19 cellular contexts compared by ENCODE assay signal in genomic region chr11:76794371-76795284, GRCh38. TPM values are rescaled to one million over a fixed set of nuclear protein-coding genes. Genes with fewer than 3 reads are reported as not detected.
DNase-seq lines count a peak whose midpoint lies in the region; ATAC-seq and TF ChIP-seq lines count a peak whose summit lies in the region.
"Had no signal": no experiment of that assay in that cellular context is flagged by ENCODE, and none has a peak within 500 bp of the region (broad histone marks: within the 10 kb centered on the region; RNA-seq: fewer than 3 reads in every experiment).

No MANE protein-coding gene starts in this region.

- TF ChIP-seq CTCF in natural killer cell (IDR thresholded peaks at IDR 0.05) (no peak), endothelial cell (IDR thresholded peaks at IDR 0.05; ENCODE audit: unreplicated experiment) (no peak)

- no peak overlapping the region for H3K4me3 ChIP-seq in trophoblast cell (ENCODE audit: low read depth, low read length)
- H3K4me3 ChIP-seq: body of pancreas, GM12878, lower lobe of right lung, upper lobe of right lung had no signal

- H2AFZ ChIP-seq in trophoblast cell (ENCODE audit: insufficient read depth, low read length, poor library complexity) = no peak overlapping the region

- no peak overlapping the region for H3K4me2 ChIP-seq in trophoblast cell (ENCODE audit: low read length)

- peaks cover 3 to 9% of the 10 kb centered on the region in 2 donors for H3K27me3 Mint-ChIP-seq in natural killer cell (ENCODE audit: low read depth in 2 of 2)
- no peaks in the 10 kb centered on the region for H3K27me3 Mint-ChIP-seq in natural killer cell treated with Interleukin-12 subunit alpha and Interleukin-12 subunit beta and Interleukin-15 and Interleukin-18, amount 100 ng/mL, for 72 hours
- H3K27me3 Mint-ChIP-seq in endothelial cell (ENCODE audit: unreplicated experiment) = peaks cover 6% of the 10 kb centered on the region
- H3K27me3 Mint-ChIP-seq: T-helper 17 cell had no signal

- no peak overlapping the region for H3K4me3 Mint-ChIP-seq in natural killer cell
- no peak overlapping the region for H3K4me3 Mint-ChIP-seq in natural killer cell treated with Interleukin-12 subunit alpha and Interleukin-12 subunit beta and Interleukin-15 and Interleukin-18, amount 100 ng/mL, for 72 hours
- peak overlapping the region; percentile 37 for H3K4me3 Mint-ChIP-seq in endothelial cell (ENCODE audit: unreplicated experiment)
- H3K4me3 Mint-ChIP-seq: activated naive CD4-positive, alpha-beta T cell treated with anti-CD3 and anti-CD28 coated beads, Interleukin-2, amount 10 ng/mL, durations not matched to agents 7 days and 5 days; nephron; T-helper 17 cell had no signal

- H3K36me3 Mint-ChIP-seq in natural killer cell (no peaks in the 10 kb centered on the region), endothelial cell (ENCODE audit: low read depth, unreplicated experiment) (peaks cover 29% of the 10 kb centered on the region)
- no peaks in the 10 kb centered on the region for H3K36me3 Mint-ChIP-seq in natural killer cell treated with Interleukin-12 subunit alpha and Interleukin-12 subunit beta and Interleukin-15 and Interleukin-18, amount 100 ng/mL, for 72 hours
- H3K36me3 Mint-ChIP-seq: activated naive CD4-positive, alpha-beta T cell treated with anti-CD3 and anti-CD28 coated beads, Interleukin-2, amount 10 ng/mL, durations not matched to agents 7 days and 5 days had no signal

- no CpG with 5 or more reads among the region's 12 CpGs for WGBS in trophoblast cell (ENCODE audit: extremely low coverage, insufficient coverage, insufficient read length)

- H3K27ac Mint-ChIP-seq in natural killer cell (no peak overlapping the region), endothelial cell (ENCODE audit: unreplicated experiment) (no peak overlapping the region)
- no peak overlapping the region for H3K27ac Mint-ChIP-seq in natural killer cell treated with Interleukin-12 subunit alpha and Interleukin-12 subunit beta and Interleukin-15 and Interleukin-18, amount 100 ng/mL, for 72 hours
- H3K27ac Mint-ChIP-seq: activated naive CD4-positive, alpha-beta T cell treated with anti-CD3 and anti-CD28 coated beads, Interleukin-2, amount 10 ng/mL, durations not matched to agents 7 days and 5 days; T-helper 17 cell had no signal

- no peaks in the 10 kb centered on the region for H3K79me1 ChIP-seq in trophoblast cell (ENCODE audit: low read length)

- peaks cover 22 to 32% of the 10 kb centered on the region in 2 experiments for H3K36me3 ChIP-seq in trophoblast cell (ENCODE audit: control insufficient read depth in 1 of 2, insufficient read depth in 2 of 2, low read length in 2 of 2)

- H3K14ac ChIP-seq in trophoblast cell (ENCODE audit: low read length) = no peak overlapping the region

- H3K23ac ChIP-seq in trophoblast cell (ENCODE audit: low read length) = no peak overlapping the region

- peaks cover 0 to 13% of the 10 kb centered on the region in 2 donors for H3K4me1 Mint-ChIP-seq in natural killer cell
- no peaks in the 10 kb centered on the region for H3K4me1 Mint-ChIP-seq in natural killer cell treated with Interleukin-12 subunit alpha and Interleukin-12 subunit beta and Interleukin-15 and Interleukin-18, amount 100 ng/mL, for 72 hours (ENCODE audit: low read depth in 2 of 2)
- H3K4me1 Mint-ChIP-seq in endothelial cell (ENCODE audit: unreplicated experiment) = peaks cover 7% of the 10 kb centered on the region

- peaks cover 6% of the 10 kb centered on the region for H3K9me3 ChIP-seq in trophoblast cell (ENCODE audit: insufficient read depth, low read depth, low read length)
- H3K9me3 ChIP-seq: body of pancreas, lower lobe of right lung, upper lobe of right lung had no signal

- no peak overlapping the region for H4K8ac ChIP-seq in trophoblast cell (ENCODE audit: low read depth, low read length)

- H3K4me1 ChIP-seq in trophoblast cell (ENCODE audit: control insufficient read depth in 1 of 2, insufficient read depth in 2 of 2, low read length in 2 of 2) = peaks cover 6 to 18% of the 10 kb centered on the region in 2 experiments

- peak overlapping the region; percentile 3 for H3K18ac ChIP-seq in trophoblast cell (ENCODE audit: low read length)

- no peak overlapping the region for H3K9ac ChIP-seq in trophoblast cell (ENCODE audit: low read length)

- TF ChIP-seq POLR2A in erythroblast (IDR thresholded peaks at IDR 0.05; ENCODE audit: low read length) = no peak

- H3K9me3 Mint-ChIP-seq in natural killer cell = no peaks in the 10 kb centered on the region
- no peaks in the 10 kb centered on the region for H3K9me3 Mint-ChIP-seq in natural killer cell treated with Interleukin-12 subunit alpha and Interleukin-12 subunit beta and Interleukin-15 and Interleukin-18, amount 100 ng/mL, for 72 hours
- H3K9me3 Mint-ChIP-seq in endothelial cell (ENCODE audit: unreplicated experiment) = peaks cover 4% of the 10 kb centered on the region

- DNase-seq in natural killer cell = peak; percentile 13
- DNase-seq in natural killer cell treated with Interleukin-12 subunit alpha and Interleukin-12 subunit beta and Interleukin-15 and Interleukin-18, amount 100 ng/mL, for 72 hours (ENCODE audit: low spot score) = no peak
- DNase-seq in endothelial cell (ENCODE audit: low spot score) = no peak
- DNase-seq in trophoblast cell = no peak
- DNase-seq in erythroblast (lab: John Stamatoyannopoulos, UW) = no peak
- DNase-seq in stimulated activated CD4-positive, alpha-beta T cell treated with anti-CD3 and anti-CD28 coated beads, Interleukin-4, amount 100 ng/mL, for 4 hours = no peak
- DNase-seq in activated T-cell treated with anti-CD3 and anti-CD28 coated beads, Interleukin-2, amount 50 U/mL, for 48 hours = no peak
- DNase-seq: activated naive CD4-positive, alpha-beta T cell treated with anti-CD3 and anti-CD28 coated beads, Interleukin-2, amount 10 ng/mL, durations not matched to agents 7 days and 5 days; body of pancreas; COR-L47; lower lobe of right lung; NK-92 treated with Interleukin-12 subunit alpha and Interleukin-12 subunit beta, amount 100 ng/mL, for 24 hours; SHP77; T-helper 17 cell; upper lobe of right lung had no signal

- peaks cover 10% of the 10 kb centered on the region for H3K79me2 ChIP-seq in trophoblast cell (ENCODE audit: control insufficient read depth, insufficient read depth, low read length, poor library complexity)

- no peak overlapping the region for H4K91ac ChIP-seq in trophoblast cell (ENCODE audit: low read depth, low read length)

- H3K27me3 ChIP-seq in trophoblast cell (ENCODE audit: insufficient read depth, low read length) = no peaks in the 10 kb centered on the region
- H3K27me3 ChIP-seq: body of pancreas, upper lobe of right lung had no signal

- H2AK5ac ChIP-seq in trophoblast cell (ENCODE audit: low read length) = no peak overlapping the region

- intact Hi-C loops in natural killer cell (cut with micrococcal nuclease) = no loop called here

- no peak overlapping the region for H4K12ac ChIP-seq in trophoblast cell (ENCODE audit: low read depth, low read length)

- H3K27ac ChIP-seq in trophoblast cell (ENCODE audit: low read depth, low read length) = no peak overlapping the region
- H3K27ac ChIP-seq: body of pancreas, lower lobe of right lung, upper lobe of right lung had no signal

- H2BK120ac ChIP-seq in trophoblast cell (ENCODE audit: insufficient read depth, low read length, poor library complexity) = no peak overlapping the region

- ATAC-seq in natural killer cell (no peak), GM18502 (IDR thresholded peaks at IDR 0.05; ENCODE audit: poor library complexity, unreplicated experiment) (no peak)
- no peak for ATAC-seq in natural killer cell treated with Interleukin-12 subunit alpha and Interleukin-12 subunit beta and Interleukin-15 and Interleukin-18, amount 100 ng/mL, for 72 hours
- ATAC-seq: activated CD4-positive, CD25-positive, alpha-beta regulatory T cell treated with anti-CD3 and anti-CD28 coated beads, Interleukin-2, amount 50 U/mL, for 24 hours; body of pancreas; GM12878; lower lobe of right lung; T-helper 17 cell; upper lobe of right lung had no signal

- no peak overlapping the region for H2BK5ac ChIP-seq in trophoblast cell (ENCODE audit: low read depth, low read length, poor library complexity)

- H3K4ac ChIP-seq in trophoblast cell (ENCODE audit: low read depth, low read length) = peak overlapping the region; percentile 1

- H2BK12ac ChIP-seq in trophoblast cell (ENCODE audit: low read length) = no peak overlapping the region

RNA-seq across cellular contexts. Expression of gene TSKU, which starts 11.5 kb away (rescaled TPM):
- not detected for total RNA-seq in natural killer cell
- total RNA-seq in natural killer cell treated with Interleukin-12 subunit alpha and Interleukin-12 subunit beta and Interleukin-15 and Interleukin-18, amount 100 ng/mL, for 72 hours = not detected
- total RNA-seq in endothelial cell (ENCODE audit: unreplicated experiment) = 29.9 TPM
- 34.0 and 35.3 TPM in 2 replicates for polyA plus RNA-seq in trophoblast cell (2013)
- total RNA-seq: T-helper 17 cell had no signal

Comparison
In these comparisons a context has a peak if more than half of its experiments do, and no peak if none do; other contexts are left out.
1. RNA of gene TSKU, which starts 11.5 kb away (total RNA-seq): 29.9 TPM in endothelial cell (single experiment); not detected in natural killer cell and not detected in natural killer cell treated with Interleukin-12 subunit alpha and Interleukin-12 subunit beta and Interleukin-15 and Interleukin-18, amount 100 ng/mL, for 72 hours; every median in the first group is over 10 times any median in the second.